In genomic region chr1:157963713-157964112, GRCh38 we compare ENCODE assay signal across 8 cellular contexts. TPM values are rescaled to one million over a fixed set of nuclear protein-coding genes. Genes with fewer than 3 reads are reported as not detected.
DNase-seq lines count a peak whose midpoint lies in the region; ATAC-seq, FAIRE-seq and TF ChIP-seq lines count a peak whose summit lies in the region.

No MANE protein-coding gene starts in this region.

- ATAC-seq in GM19455 (IDR thresholded peaks at IDR 0.05; ENCODE audit: unreplicated experiment) (peak; percentile 64), HepG2 (peak; percentile 84), GM21825 (IDR thresholded peaks at IDR 0.05; ENCODE audit: unreplicated experiment) (no peak)

- H3K9me3 ChIP-seq in HepG2 (ENCODE audit: low read length) = no peaks in the 10 kb centered on the region; the same call in 1 of the 2 replicates

- BruUV-seq in HepG2 (replicated peaks; lab: Mats Ljungman, UMichigan) = no TSS peak

- H3K4me1 Mint-ChIP-seq in CD14-positive monocyte = peaks cover 3% of the 10 kb centered on the region

- no peaks in the 10 kb centered on the region; a peak in 1 of 5 replicates for H3K27me3 ChIP-seq in HepG2 (ENCODE audit: control insufficient read depth in 1 of 2, insufficient read depth in 2 of 2, low read length in 2 of 2)

- no peak overlapping the region for H3K9ac ChIP-seq in HepG2 (ENCODE audit: insufficient read depth, low read depth, low read length)

- H3K27me3 Mint-ChIP-seq in CD14-positive monocyte (ENCODE audit: low read depth in 3 of 3) = peaks cover 6 to 28% (median 25%) of the 10 kb centered on the region in 3 donors

- peaks cover 0 to 10% (median 3%) of the 10 kb centered on the region in 7 donors for H3K9me3 Mint-ChIP-seq in CD14-positive monocyte

- H3K4me3 ChIP-seq in HepG2 (replicated peaks in 1 of 3; ENCODE audit: insufficient read depth in 1 of 3, low read depth in 2 of 3, low read length in 3 of 3) = no peak overlapping the region

- CTCF ChIA-PET in HepG2 (lab: Yijun Ruan, JAX; ENCODE audit: low intra/inter-chr PET ratio, low total read pairs) = interaction anchor here (0.7 to 1.9 kb wide), 6 partner anchors 72 to 161 kb away, joined by 3 to 24 read pairs (median 6); no protein-coding TSS in a partner anchor

- H3K4me1 ChIP-seq in HepG2 (ENCODE audit: insufficient read depth, low read length) = peaks cover 16% of the 10 kb centered on the region

- POLR2A ChIA-PET in HepG2 (lab: Yijun Ruan, JAX) = no interaction called here

- in situ Hi-C loops in HepG2 (cut with HindIII; ENCODE audit: extremely low pct_ligation_motif_present, low pct_unique_long_range_greater_than_20kb) = loop anchor here (5.0 to 10.0 kb wide), 2 partner anchors 121 to 159 kb away; no protein-coding TSS in a partner anchor

- peak; percentile 60 for FAIRE-seq in HepG2 (lab: Jason Lieb, UNC)

- WGBS in HepG2 (ENCODE audit: low lambda C conversion rate) = 3% methylated on average over 5 of the region's 5 CpGs

- no peaks in the 10 kb centered on the region for H3K36me3 Mint-ChIP-seq in CD14-positive monocyte

- no peak overlapping the region for H3K27ac Mint-ChIP-seq in CD14-positive monocyte

- TF ChIP-seq CTCF in CD14-positive monocyte (IDR thresholded peaks at IDR 0.05) (peak; percentile 93), HepG2 (CRISPR knock-in tag; IDR thresholded peaks at IDR 0.05) (peak; percentile 79)

- DNase-seq in CD14-positive monocyte (ENCODE audit: low spot score) (no peak), NCI-H2107 (lab: John Stamatoyannopoulos, UW) (peak; percentile 23), cerebellum (ENCODE audit: low spot score) (peak; percentile 45), HepG2 (ENCODE audit: low spot score) (peak; percentile 48)
- peak; percentile 18 for DNase-seq in activated CD4-positive, alpha-beta T cell treated with anti-CD3 and anti-CD28 coated beads for 1 hour
- peak; percentile 20 for DNase-seq in stimulated activated CD8-positive, alpha-beta memory T cell treated with anti-CD3 and anti-CD28 coated beads, Interleukin-12 subunit alpha, Interleukin-12 subunit beta, amount 100 ng/mL, for 1 hour (ENCODE audit: low read depth)

- TF ChIP-seq EP300 in HepG2 (IDR thresholded peaks at IDR 0.05; ENCODE audit: low read depth in 2 of 2, low read length in 2 of 2) = no peak
- TF ChIP-seq EP300 in HepG2 (CRISPR knock-in tag; IDR thresholded peaks at IDR 0.05; ENCODE audit: borderline replicate concordance) = no peak

- no peak for TF ChIP-seq POLR2A in HepG2 (IDR thresholded peaks at IDR 0.05; ENCODE audit: insufficient read depth in 1 of 2, low read depth in 2 of 2, low read length in 2 of 2)

- TF ChIP-seq RAD21 in HepG2 (CRISPR knock-in tag; IDR thresholded peaks at IDR 0.05) = peak; percentile 67

- no peaks in the 10 kb centered on the region for H4K20me1 ChIP-seq in HepG2 (ENCODE audit: insufficient read depth, low read length)

- no peak overlapping the region for H2AFZ ChIP-seq in HepG2 (ENCODE audit: low read length)

- H3K79me2 ChIP-seq in HepG2 (ENCODE audit: insufficient read depth, low read length) = no peaks in the 10 kb centered on the region

- intact Hi-C loops in CD14-positive monocyte (cut with micrococcal nuclease) (loop anchor here (2.0 to 10.0 kb wide), 2 partner anchors 161 to 167 kb away; a partner anchor contains a TSS), HepG2 (cut with micrococcal nuclease; ENCODE audit: unreplicated experiment) (loop anchor here (2.0 to 10.0 kb wide), 3 partner anchors 161 to 1109 kb away; no protein-coding TSS in a partner anchor)

- no peak overlapping the region for H3K4me2 ChIP-seq in HepG2 (ENCODE audit: low read depth, low read length)

- no peaks in the 10 kb centered on the region for H3K36me3 ChIP-seq in HepG2 (replicated peaks in 1 of 2; ENCODE audit: control insufficient read depth in 1 of 2, insufficient read depth in 2 of 2, low read length in 2 of 2)

- H3K27ac ChIP-seq in HepG2 (ENCODE audit: extremely low read length, insufficient read depth, low read length) = no peak overlapping the region

- H3K4me3 Mint-ChIP-seq in CD14-positive monocyte = no peak overlapping the region

TF ChIP-seq in HepG2, 621 proteins besides CTCF, POLR2A, EP300 and RAD21:
- TF ChIP-seq STAG1 (CRISPR knock-in tag; IDR thresholded peaks at IDR 0.05) (peak; percentile 84), KDM2A (CRISPR knock-in tag; IDR thresholded peaks at IDR 0.05; ENCODE audit: borderline replicate concordance, low read depth) (peak; percentile 34; the same call in 1 of the 2 replicates), SMC3 (IDR thresholded peaks at IDR 0.05; ENCODE audit: low read length) (peak; percentile 63), CEBPB (IDR thresholded peaks at IDR 0.05; ENCODE audit: borderline replicate concordance, low read depth, low read length) (no peak), PAF1 (CRISPR knock-in tag; IDR thresholded peaks at IDR 0.05) (no peak)
- TF ChIP-seq, protein P1, sequence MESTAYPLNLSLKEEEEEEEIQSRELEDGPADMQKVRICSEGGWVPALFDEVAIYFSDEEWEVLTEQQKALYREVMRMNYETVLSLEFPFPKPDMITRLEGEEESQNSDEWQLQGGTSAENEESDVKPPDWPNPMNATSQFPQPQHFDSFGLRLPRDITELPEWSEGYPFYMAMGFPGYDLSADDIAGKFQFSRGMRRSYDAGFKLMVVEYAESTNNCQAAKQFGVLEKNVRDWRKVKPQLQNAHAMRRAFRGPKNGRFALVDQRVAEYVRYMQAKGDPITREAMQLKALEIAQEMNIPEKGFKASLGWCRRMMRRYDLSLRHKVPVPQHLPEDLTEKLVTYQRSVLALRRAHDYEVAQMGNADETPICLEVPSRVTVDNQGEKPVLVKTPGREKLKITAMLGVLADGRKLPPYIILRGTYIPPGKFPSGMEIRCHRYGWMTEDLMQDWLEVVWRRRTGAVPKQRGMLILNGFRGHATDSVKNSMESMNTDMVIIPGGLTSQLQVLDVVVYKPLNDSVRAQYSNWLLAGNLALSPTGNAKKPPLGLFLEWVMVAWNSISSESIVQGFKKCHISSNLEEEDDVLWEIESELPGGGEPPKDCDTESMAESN (CRISPR knock-in tag; conservative IDR thresholded peaks at IDR 0.05) = no peak

RNA-seq across cellular contexts. Expression of gene KIRREL1, which starts 29.7 kb away (rescaled TPM):
- not detected for polyA plus RNA-seq in CD14-positive monocyte
- 21.5 TPM for total RNA-seq in cerebellum
- total RNA-seq in HepG2 (2016; rRNA removed; fragmentation: Illumina TruSeq; extraction: Trizol) = 0.02 TPM in 1 of 2 replicates, not detected in the other
- not detected in 2 replicates for total RNA-seq in HepG2 (2016; cell fraction: cytosol; rRNA removed; fragmentation: Illumina TruSeq; extraction: Trizol; ENCODE audit: low read depth)
- total RNA-seq in HepG2 (2016; cell fraction: insoluble cytoplasmic fraction; rRNA removed; fragmentation: Illumina TruSeq; extraction: Trizol) = 0.02 TPM in 1 of 2 replicates, not detected in the other
- not detected in 2 replicates for total RNA-seq in HepG2 (2016; cell fraction: membrane; rRNA removed; fragmentation: Illumina TruSeq; extraction: Trizol)
- total RNA-seq in HepG2 (2016; cell fraction: nucleus; rRNA removed; fragmentation: Illumina TruSeq; extraction: Trizol) = 0.06 TPM in 1 of 2 replicates, not detected in the other
- polyA plus RNA-seq in HepG2 (2011; rRNA removed) = 0.01 and 0.03 TPM in 2 replicates
- 0.01 and 0.03 TPM in 2 replicates for polyA plus RNA-seq in HepG2 (2011; cell fraction: cytosol; rRNA removed)
- polyA plus RNA-seq in HepG2 (2011; cell fraction: nucleus; rRNA removed) = 0.03 and 0.07 TPM in 2 replicates
- polyA plus RNA-seq in HepG2 (2012) = 0.04 TPM in 1 of 2 replicates, not detected in the other
- polyA plus RNA-seq in HepG2 (2016; cell fraction: cytosol; fragmentation: Illumina TruSeq; extraction: Trizol; ENCODE audit: low read depth) = not detected in 2 replicates
- 0.03 TPM in 1 of 2 replicates, not detected in the other for polyA plus RNA-seq in HepG2 (2016; cell fraction: insoluble cytoplasmic fraction; fragmentation: Illumina TruSeq; extraction: Trizol; ENCODE audit: low read depth)
- not detected in 2 replicates for polyA plus RNA-seq in HepG2 (2016; cell fraction: membrane; fragmentation: Illumina TruSeq; extraction: Trizol; ENCODE audit: low read depth)
- not detected in 2 replicates for polyA plus RNA-seq in HepG2 (2016; cell fraction: nucleus; fragmentation: Illumina TruSeq; extraction: Trizol; ENCODE audit: insufficient read depth, low read depth)
- 30.8 TPM in 1 of 2 replicates, not detected in the other for polyA minus RNA-seq in HepG2 (2011; rRNA and poly(A)+ RNA removed; ENCODE audit: low replicate concordance)
- polyA minus RNA-seq in HepG2 (2011; cell fraction: cytosol; rRNA and poly(A)+ RNA removed) = 0.30 TPM in 1 of 2 replicates, not detected in the other
- polyA minus RNA-seq in HepG2 (2011; cell fraction: nucleus; rRNA and poly(A)+ RNA removed) = not detected in 2 replicates

Comparison
In these comparisons a context has a peak if more than half of its experiments do, and no peak if none do; other contexts are left out.
1. RNA of gene KIRREL1, which starts 29.7 kb away (total RNA-seq): 21.5 TPM in cerebellum (single experiment); 0.02 to 0.06 TPM in HepG2; every median in the first group is over 10 times any median in the second.